In genomic region chr18:74733592-74733991, GRCh38 we compare ENCODE assay signal across 17 cellular contexts.
"Had no signal": no experiment of that assay in that cellular context is flagged by ENCODE, and none has a peak within 500 bp of the region (broad histone marks: within the 10 kb centered on the region; RNA-seq: fewer than 3 reads in every experiment).

No MANE protein-coding gene starts in this region.

- H2AFZ ChIP-seq: neural progenitor cell had no signal

- ATAC-seq: esophagus mucosa; stimulated activated naive CD8-positive, alpha-beta T cell treated with anti-CD3 and anti-CD28 coated beads, Interleukin-15, amount 100 ng/mL, for 72 hours; WTC11 had no signal

- DNase-seq: activated naive CD4-positive, alpha-beta T cell; activated T-cell treated with anti-CD3 and anti-CD28 coated beads, Interleukin-2, amount 50 U/mL, for 1 hour; adrenal gland; effector memory CD4-positive, alpha-beta T cell; glutamatergic neuron; hippocampal formation; left lung; naive B cell; stimulated activated CD4-positive, alpha-beta T cell treated with anti-CD3 and anti-CD28 coated beads, Interleukin-1b, Interleukin-23, amount 100 ng/mL, for 48 hours; stimulated activated naive CD8-positive, alpha-beta T cell treated with anti-CD3 and anti-CD28 coated beads, Interleukin-15, amount 100 ng/mL, for 72 hours; T1000; tibial artery had no signal

- H3K4me2 ChIP-seq: neural progenitor cell had no signal

- H3K9ac ChIP-seq: neural progenitor cell had no signal

- H3K36me3 ChIP-seq: adrenal gland, neural progenitor cell, right atrium auricular region, tibial artery had no signal

- H3K4me1 ChIP-seq: adrenal gland, ascending aorta, left lung, neural progenitor cell, right atrium auricular region, tibial artery had no signal

- H3K9me3 ChIP-seq: adrenal gland, ascending aorta, left lung, right atrium auricular region, tibial artery had no signal

- H3K27me3 ChIP-seq: adrenal gland, ascending aorta, left lung, neural progenitor cell, right atrium auricular region, tibial artery had no signal

- H3K27ac ChIP-seq: adrenal gland, ascending aorta, left lung, neural progenitor cell, right atrium auricular region, tibial artery had no signal

- H3K4me3 ChIP-seq: adrenal gland, ascending aorta, left lung, neural progenitor cell, right atrium auricular region, tibial artery had no signal
